Comparison of ENCODE assay signal across 17 cellular contexts in genomic region chr1:192795913-192796312, GRCh38. TPM values are rescaled to one million over a fixed set of nuclear protein-coding genes. Genes with fewer than 3 reads are reported as not detected.
DNase-seq lines count a peak whose midpoint lies in the region; ATAC-seq and TF ChIP-seq lines count a peak whose summit lies in the region.
"Had no signal": no experiment of that assay in that cellular context is flagged by ENCODE, and none has a peak within 500 bp of the region (broad histone marks: within the 10 kb centered on the region; RNA-seq: fewer than 3 reads in every experiment).

No MANE protein-coding gene starts in this region.

- no peak overlapping the region for H2AFZ ChIP-seq in PC-9
- H2AFZ ChIP-seq: GM23248 had no signal

- intact Hi-C loops in PC-9 (cut with micrococcal nuclease; ENCODE audit: unreplicated experiment), result no loop called here

- H3F3A ChIP-seq in PC-9 (ENCODE audit: insufficient read depth, low read depth), result no peaks in the 10 kb centered on the region

- no peaks in the 10 kb centered on the region for H3K4me1 ChIP-seq in PC-9 (replicated peaks; ENCODE audit: insufficient read depth)

- in situ Hi-C loops in KBM-7 (cut with MboI; ENCODE audit: low pct_unique_long_range_greater_than_20kb, low sequenced_read_pairs), result no loop called here

- H3K79me2 ChIP-seq in PC-9 (ENCODE audit: low read depth), result no peaks in the 10 kb centered on the region

- H3K9me3 Mint-ChIP-seq in naive B cell, result peaks cover 0 to 3% (median 0%) of the 10 kb centered on the region in 7 donors
- H3K9me3 Mint-ChIP-seq in naive thymus-derived CD8-positive, alpha-beta T cell, result no peaks in the 10 kb centered on the region
- no peaks in the 10 kb centered on the region for H3K9me3 Mint-ChIP-seq in HFFc6
- H3K9me3 Mint-ChIP-seq: CD4-positive, alpha-beta T cell had no signal

- CTCF ChIA-PET in PC-9 (lab: Charles Lee), result no interaction called here

- no peaks in the 10 kb centered on the region for H3K27me3 ChIP-seq in PC-9 (ENCODE audit: insufficient read depth, low read depth)
- H3K27me3 ChIP-seq: BE2C had no signal

- DNase-seq in KBM-7 (peak; percentile 70), MV-4-11 (lab: John Stamatoyannopoulos, UW) (peak; percentile 25), SKM-1 treated with dmso at 0.1 percent for 144 hours (lab: John Stamatoyannopoulos, UW; ENCODE audit: unreplicated experiment) (peak; percentile 82), naive B cell (no peak), PC-9 (no peak), HFFc6 (no peak)
- DNase-seq in naive thymus-derived CD8-positive, alpha-beta T cell, result no peak
- DNase-seq: BE2C; CD4-positive, alpha-beta T cell; GM23248; KG1; NCI-H1417; NCI-H1930; NCI-H446 treated with DMSO at 0.1 percent for 48 hours; NCI-H748 treated with DMSO at 0.1 percent for 48 hours; SHP77 treated with DMSO at 0.1 percent for 48 hours; SW 1271 had no signal

- H3K4me3 Mint-ChIP-seq in naive B cell (no peak overlapping the region), HFFc6 (no peak overlapping the region)
- H3K4me3 Mint-ChIP-seq in naive thymus-derived CD8-positive, alpha-beta T cell, result no peak overlapping the region
- H3K4me3 Mint-ChIP-seq: CD4-positive, alpha-beta T cell had no signal

- BruUV-seq in PC-9 (replicated peaks; lab: Mats Ljungman, UMichigan), result no TSS peak

- H3K27ac ChIP-seq in PC-9, result no peak overlapping the region
- H3K27ac ChIP-seq: GM23248 had no signal

- peak overlapping the region in 1 of 6 donors; percentile 17 for H3K27ac Mint-ChIP-seq in naive B cell
- H3K27ac Mint-ChIP-seq in naive thymus-derived CD8-positive, alpha-beta T cell, result no peak overlapping the region
- no peak overlapping the region for H3K27ac Mint-ChIP-seq in HFFc6
- H3K27ac Mint-ChIP-seq: CD4-positive, alpha-beta T cell had no signal

- H4K20me1 ChIP-seq in PC-9 (ENCODE audit: insufficient read depth), result no peaks in the 10 kb centered on the region

- POLR2A ChIA-PET in naive thymus-derived CD8-positive, alpha-beta T cell (lab: Charles Lee), result no interaction called here
- POLR2A ChIA-PET in PC-9 (lab: Charles Lee; ENCODE audit: unreplicated experiment), result no interaction called here

- H3K36me3 Mint-ChIP-seq in naive B cell, result no peaks in the 10 kb centered on the region
- H3K36me3 Mint-ChIP-seq in naive thymus-derived CD8-positive, alpha-beta T cell, result no peaks in the 10 kb centered on the region
- no peaks in the 10 kb centered on the region for H3K36me3 Mint-ChIP-seq in HFFc6 (ENCODE audit: low read depth)

- no peaks in the 10 kb centered on the region for H3K36me3 ChIP-seq in PC-9 (ENCODE audit: low read depth)
- H3K36me3 ChIP-seq: BE2C had no signal

- no peak for TF ChIP-seq CTCF in PC-9 (conservative IDR thresholded peaks at IDR 0.05)
- no peak for TF ChIP-seq CTCF in HFFc6 (IDR thresholded peaks at IDR 0.05)

- no peak overlapping the region for H3K4me3 ChIP-seq in PC-9
- H3K4me3 ChIP-seq: GM23248 had no signal

- H3K9me3 ChIP-seq in PC-9 (ENCODE audit: insufficient read depth, low read depth), result no peaks in the 10 kb centered on the region
- H3K9me3 ChIP-seq: BE2C had no signal

- H3K27me3 Mint-ChIP-seq in naive B cell (peaks cover 0 to 5% (median 3%) of the 10 kb centered on the region in 3 donors), HFFc6 (ENCODE audit: insufficient read depth) (no peaks in the 10 kb centered on the region; the same call in 1 of the 2 replicates)
- H3K27me3 Mint-ChIP-seq in naive thymus-derived CD8-positive, alpha-beta T cell, result peaks cover 0 to 4% (median 2%) of the 10 kb centered on the region in 5 donors
- H3K27me3 Mint-ChIP-seq: CD4-positive, alpha-beta T cell had no signal

- H3K9me2 ChIP-seq in PC-9 (ENCODE audit: insufficient read depth), result no peaks in the 10 kb centered on the region

- no peak overlapping the region for H3K4me2 ChIP-seq in PC-9

- ATAC-seq in naive B cell (ENCODE audit: low read depth in 2 of 2), result peak; percentile 56 to 58
- ATAC-seq in naive thymus-derived CD8-positive, alpha-beta T cell, result no peak

- H3K4me1 Mint-ChIP-seq in naive B cell (no peaks in the 10 kb centered on the region), HFFc6 (ENCODE audit: low read depth) (peaks cover 18% of the 10 kb centered on the region)
- H3K4me1 Mint-ChIP-seq in naive thymus-derived CD8-positive, alpha-beta T cell, result no peaks in the 10 kb centered on the region

RNA-seq across cellular contexts. Expression of gene RGS2, which starts 12.9 kb away (rescaled TPM):
- 100 to 1,000 TPM in 5 of 6 donors, 10 to 100 TPM in 1; 83.1 to 691 (median 187) TPM for polyA plus RNA-seq in naive B cell (ENCODE audit: low read depth in 6 of 6)
- 1 to 10 TPM; 9.7 TPM for total RNA-seq in naive thymus-derived CD8-positive, alpha-beta T cell
- polyA plus RNA-seq in naive thymus-derived CD8-positive, alpha-beta T cell, result 10 to 100 TPM; 19.3 to 74.8 (median 25.0) TPM
- total RNA-seq in PC-9 (2021), result 0.50 and 1.4 TPM in 2 replicates
- total RNA-seq in HFFc6 (2021; fragmentation: NEBNext Ultra II Directional; extraction: Animal tissue kit (Norgen Biotek cat#: 25700)), result 1 to 10 TPM; 4.4 to 7.6 (median 5.9) TPM

Comparison
In these comparisons a context has a peak if more than half of its experiments do, and no peak if none do; other contexts are left out.
1. DNase-seq: peak in KBM-7 (single experiment), MV-4-11 (single experiment) and SKM-1 treated with dmso at 0.1 percent for 144 hours (single experiment); none in naive B cell (single experiment), naive thymus-derived CD8-positive, alpha-beta T cell (0 of 10), PC-9 (0 of 2) and HFFc6 (single experiment).
2. ATAC-seq: peak in naive B cell (2 of 2); none in naive thymus-derived CD8-positive, alpha-beta T cell (0 of 2).